In the genomic region with DNA sequence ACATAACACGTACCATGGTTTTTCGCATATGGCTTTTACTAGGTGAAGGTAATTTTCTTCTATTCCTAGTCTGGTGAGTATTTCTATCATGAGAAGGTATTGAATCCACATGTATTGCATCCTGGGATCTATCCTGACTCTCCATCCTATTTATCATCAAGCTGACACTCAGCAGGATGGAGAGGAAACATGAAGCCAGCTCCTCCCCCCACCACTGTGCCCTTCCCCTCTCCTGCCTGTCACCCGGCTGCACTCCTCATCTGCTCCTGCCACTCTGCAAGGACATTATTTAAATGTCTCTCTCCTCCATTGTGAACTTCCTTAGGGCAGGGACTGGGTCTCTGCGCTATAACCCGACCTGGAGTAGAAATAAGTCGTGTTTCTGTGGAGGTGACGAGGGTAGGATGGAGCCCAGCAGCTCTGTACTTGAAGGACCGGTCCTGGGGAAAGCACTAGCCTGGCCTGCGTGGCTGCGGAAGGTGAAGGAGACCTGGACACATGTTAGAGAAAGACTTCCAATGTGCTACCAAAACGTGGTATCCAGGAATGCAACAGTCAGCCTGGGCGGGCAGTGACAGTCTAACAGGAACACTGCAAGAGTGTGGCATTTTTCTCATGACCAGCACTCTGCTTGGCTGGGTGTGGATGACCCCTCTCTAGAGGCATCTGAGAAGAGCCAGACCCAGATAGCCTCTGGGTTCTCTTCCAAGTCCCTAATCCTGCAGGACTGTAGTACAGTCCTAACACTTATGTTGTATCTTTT, we compare ENCODE assay signal across 18 cellular contexts.
DNase-seq lines count a peak whose midpoint lies in the region; ATAC-seq and TF ChIP-seq lines count a peak whose summit lies in the region.
"Had no signal": no experiment of that assay in that cellular context is flagged by ENCODE, and none has a peak within 500 bp of the region (broad histone marks: within the 10 kb centered on the region; RNA-seq: fewer than 3 reads in every experiment).

No MANE protein-coding gene starts in this region.

- DNase-seq in NCI-H2171 treated with DMSO at 0.1 percent for 48 hours (lab: John Stamatoyannopoulos, UW) (peak; percentile 61), NCI-H2171 (lab: John Stamatoyannopoulos, UW) (no peak), cerebellar cortex (ENCODE audit: low spot score) (peak; percentile 57), memory B cell (ENCODE audit: low spot score in 2 of 2) (no peak), DMS114 treated with DMSO at 0.1 percent for 48 hours (lab: John Stamatoyannopoulos, UW; ENCODE audit: unreplicated experiment) (no peak), breast epithelium (ENCODE audit: low spot score in 2 of 2) (no peak), mucosa of gallbladder (ENCODE audit: low spot score) (no peak)
- DNase-seq: activated CD4-positive, alpha-beta T cell treated with anti-CD3 and anti-CD28 coated beads for 4 hours; activated T-cell treated with anti-CD3 and anti-CD28 coated beads, Interleukin-2, amount 50 U/mL, for 1 hour; CD4-positive, alpha-beta T cell; MV-4-11; NCI-H774; retina; stimulated activated CD4-positive, alpha-beta T cell treated with anti-CD3 and anti-CD28 coated beads, Interleukin-4, amount 100 ng/mL, for 24 hours had no signal

- H3K4me1 ChIP-seq in stomach smooth muscle (ENCODE audit: control insufficient read depth, insufficient read depth, low read length) (peaks cover 55% of the 10 kb centered on the region), breast epithelium (peaks cover 10 to 15% of the 10 kb centered on the region in 2 donors)

- H3K36me3 Mint-ChIP-seq in memory B cell = peaks cover 5% of the 10 kb centered on the region
- H3K36me3 Mint-ChIP-seq: activated naive CD8-positive, alpha-beta T cell had no signal

- peaks cover 32% of the 10 kb centered on the region for H3K4me1 Mint-ChIP-seq in memory B cell

- intact Hi-C loops in breast epithelium (cut with DNase I; ENCODE audit: low total_unique reads) = no loop called here

- H3K4me3 Mint-ChIP-seq in memory B cell = no peak overlapping the region
- H3K4me3 Mint-ChIP-seq: activated naive CD8-positive, alpha-beta T cell; CD4-positive, alpha-beta T cell; T-helper 2 cell treated with Interferon-gamma antibody and Interleukin-4, amounts not matched to agents 5 μg/mL and 100 μg/mL, for 36 hours had no signal

- ATAC-seq in memory B cell (ENCODE audit: low read depth) = no peak

- no peak overlapping the region for H3K4me3 ChIP-seq in stomach smooth muscle (ENCODE audit: low read length in 2 of 2)
- no peak overlapping the region for H3K4me3 ChIP-seq in breast epithelium

- H3K9me3 Mint-ChIP-seq in memory B cell = no peaks in the 10 kb centered on the region
- H3K9me3 Mint-ChIP-seq: CD4-positive, alpha-beta T cell; T-helper 2 cell treated with Interferon-gamma antibody and Interleukin-4, amounts not matched to agents 5 μg/mL and 100 μg/mL, for 36 hours had no signal

- no peak for TF ChIP-seq CTCF in breast epithelium (IDR thresholded peaks at IDR 0.05)

- H3K27ac Mint-ChIP-seq in memory B cell = peak overlapping the region; percentile 73
- H3K27ac Mint-ChIP-seq: activated naive CD8-positive, alpha-beta T cell; CD4-positive, alpha-beta T cell; T-helper 2 cell treated with Interferon-gamma antibody and Interleukin-4, amounts not matched to agents 5 μg/mL and 100 μg/mL, for 36 hours had no signal

- no peak for TF ChIP-seq POLR2A in breast epithelium (IDR thresholded peaks at IDR 0.05)

- H3K9ac ChIP-seq in stomach smooth muscle (ENCODE audit: low read length in 2 of 2) = no peak overlapping the region

- peak overlapping the region; percentile 2 for H3K27ac ChIP-seq in stomach smooth muscle (ENCODE audit: low read length)
- H3K27ac ChIP-seq in breast epithelium = peak overlapping the region in 1 of 2 donors; percentile 6
- H3K27ac ChIP-seq: RWPE1 had no signal

- no peaks in the 10 kb centered on the region for H3K9me3 ChIP-seq in stomach smooth muscle (ENCODE audit: control insufficient read depth in 2 of 2, low read length in 2 of 2)
- H3K9me3 ChIP-seq in breast epithelium = no peaks in the 10 kb centered on the region

- H3K36me3 ChIP-seq in stomach smooth muscle (ENCODE audit: control insufficient read depth in 2 of 2, insufficient read depth in 2 of 2, low read length in 2 of 2) (no peaks in the 10 kb centered on the region), breast epithelium (no peaks in the 10 kb centered on the region)

- no peaks in the 10 kb centered on the region for H3K27me3 Mint-ChIP-seq in memory B cell
- H3K27me3 Mint-ChIP-seq: activated naive CD8-positive, alpha-beta T cell; CD4-positive, alpha-beta T cell had no signal

- H3K27me3 ChIP-seq in stomach smooth muscle (ENCODE audit: control insufficient read depth in 1 of 2, insufficient read depth in 2 of 2, low read length in 2 of 2) (no peaks in the 10 kb centered on the region), breast epithelium (no peaks in the 10 kb centered on the region)

Comparison
In these comparisons a context has a peak if more than half of its experiments do, and no peak if none do; other contexts are left out.
1. DNase-seq: peak in NCI-H2171 treated with DMSO at 0.1 percent for 48 hours (single experiment) and cerebellar cortex (single experiment); none in NCI-H2171 (single experiment), memory B cell (0 of 2), DMS114 treated with DMSO at 0.1 percent for 48 hours (single experiment), breast epithelium (0 of 2) and mucosa of gallbladder (single experiment).